In genomic region chr6:149941583-149942460, GRCh38 we compare ENCODE assay signal across 1 cellular context.
TF ChIP-seq lines count a peak whose summit lies in the region.

A gene with protein sequence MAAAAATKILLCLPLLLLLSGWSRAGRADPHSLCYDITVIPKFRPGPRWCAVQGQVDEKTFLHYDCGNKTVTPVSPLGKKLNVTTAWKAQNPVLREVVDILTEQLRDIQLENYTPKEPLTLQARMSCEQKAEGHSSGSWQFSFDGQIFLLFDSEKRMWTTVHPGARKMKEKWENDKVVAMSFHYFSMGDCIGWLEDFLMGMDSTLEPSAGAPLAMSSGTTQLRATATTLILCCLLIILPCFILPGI (plus strand): TSS chr6:149942014. CDS start chr6:149942073, 59 bp downstream.

TF ChIP-seq in K562, 482 proteins besides CTCF, POLR2A, EP300 and RAD21 (continued from another document and continues in another):
- TF ChIP-seq, protein P1, sequence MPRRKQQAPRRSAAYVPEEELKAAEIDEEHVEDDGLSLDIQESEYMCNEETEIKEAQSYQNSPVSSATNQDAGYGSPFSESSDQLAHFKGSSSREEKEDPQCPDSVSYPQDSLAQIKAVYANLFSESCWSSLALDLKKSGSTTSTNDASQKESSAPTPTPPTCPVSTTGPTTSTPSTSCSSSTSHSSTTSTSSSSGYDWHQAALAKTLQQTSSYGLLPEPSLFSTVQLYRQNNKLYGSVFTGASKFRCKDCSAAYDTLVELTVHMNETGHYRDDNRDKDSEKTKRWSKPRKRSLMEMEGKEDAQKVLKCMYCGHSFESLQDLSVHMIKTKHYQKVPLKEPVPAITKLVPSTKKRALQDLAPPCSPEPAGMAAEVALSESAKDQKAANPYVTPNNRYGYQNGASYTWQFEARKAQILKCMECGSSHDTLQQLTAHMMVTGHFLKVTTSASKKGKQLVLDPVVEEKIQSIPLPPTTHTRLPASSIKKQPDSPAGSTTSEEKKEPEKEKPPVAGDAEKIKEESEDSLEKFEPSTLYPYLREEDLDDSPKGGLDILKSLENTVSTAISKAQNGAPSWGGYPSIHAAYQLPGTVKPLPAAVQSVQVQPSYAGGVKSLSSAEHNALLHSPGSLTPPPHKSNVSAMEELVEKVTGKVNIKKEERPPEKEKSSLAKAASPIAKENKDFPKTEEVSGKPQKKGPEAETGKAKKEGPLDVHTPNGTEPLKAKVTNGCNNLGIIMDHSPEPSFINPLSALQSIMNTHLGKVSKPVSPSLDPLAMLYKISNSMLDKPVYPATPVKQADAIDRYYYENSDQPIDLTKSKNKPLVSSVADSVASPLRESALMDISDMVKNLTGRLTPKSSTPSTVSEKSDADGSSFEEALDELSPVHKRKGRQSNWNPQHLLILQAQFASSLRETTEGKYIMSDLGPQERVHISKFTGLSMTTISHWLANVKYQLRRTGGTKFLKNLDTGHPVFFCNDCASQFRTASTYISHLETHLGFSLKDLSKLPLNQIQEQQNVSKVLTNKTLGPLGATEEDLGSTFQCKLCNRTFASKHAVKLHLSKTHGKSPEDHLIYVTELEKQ (CRISPR knock-in tag; IDR thresholded peaks at IDR 0.05) = no peak
- TF ChIP-seq PTRF (tag; IDR thresholded peaks at IDR 0.05) (no peak), BCOR (IDR thresholded peaks at IDR 0.05) (no peak), POLR3G (IDR thresholded peaks at IDR 0.05; ENCODE audit: extremely low read depth, insufficient read length, insufficient replicate concordance) (no peak), EGR1 (conservative IDR thresholded peaks at IDR 0.05) (no peak), SAFB2 (IDR thresholded peaks at IDR 0.05; ENCODE audit: borderline replicate concordance, low read depth, low read length, severe bottlenecking) (no peak), KLF13 (tag; IDR thresholded peaks at IDR 0.05; ENCODE audit: borderline replicate concordance, low read depth) (no peak), ZNF696 (CRISPR knock-in tag; conservative IDR thresholded peaks at IDR 0.05) (no peak), MAX (CRISPR knock-in tag; IDR thresholded peaks at IDR 0.05) (0 out of 2 replicates have a peak, but pooled peaks have one; percentile 30), THRA (IDR thresholded peaks at IDR 0.05) (no peak), MAFK (IDR thresholded peaks at IDR 0.05; ENCODE audit: low read length) (no peak), RFX7 (CRISPR knock-in tag; IDR thresholded peaks at IDR 0.05) (no peak), ZNF165 (CRISPR knock-in tag; IDR thresholded peaks at IDR 0.05; ENCODE audit: borderline replicate concordance) (no peak), RBBP5 (IDR thresholded peaks at IDR 0.05; ENCODE audit: borderline replicate concordance, insufficient read depth, low read length, poor library complexity, severe bottlenecking) (peak; percentile 17), ZNF766 (CRISPR knock-in tag; conservative IDR thresholded peaks at IDR 0.05) (no peak), ZNF77 (CRISPR knock-in tag; IDR thresholded peaks at IDR 0.05) (no peak), HSF4 (CRISPR knock-in tag; IDR thresholded peaks at IDR 0.05; ENCODE audit: borderline replicate concordance) (no peak), MCM3 (IDR thresholded peaks at IDR 0.05) (no peak), CREM (IDR thresholded peaks at IDR 0.05; ENCODE audit: low read depth) (peak; percentile 83), HDAC6 (IDR thresholded peaks at IDR 0.05; ENCODE audit: low read depth, low read length) (no peak), MGA (IDR thresholded peaks at IDR 0.05) (peak; percentile 88), NUFIP1 (IDR thresholded peaks at IDR 0.05; ENCODE audit: partially characterized antibody) (no peak), SAP30 (IDR thresholded peaks at IDR 0.05; ENCODE audit: borderline replicate concordance, insufficient read depth, low read depth, low read length, poor library complexity, severe bottlenecking) (no peak), SMAD2 (IDR thresholded peaks at IDR 0.05; ENCODE audit: low read depth, low read length) (no peak), CXXC5 (CRISPR knock-in tag; IDR thresholded peaks at IDR 0.05) (peak; percentile 69), TEAD2 (tag; IDR thresholded peaks at IDR 0.05) (no peak), KDM2B (CRISPR knock-in tag; IDR thresholded peaks at IDR 0.05) (no peak), TBP (optimal IDR thresholded peaks at IDR 0.05; ENCODE audit: low read depth, low read length) (no peak), CCAR2 (IDR thresholded peaks at IDR 0.05; ENCODE audit: low read depth, low read length) (no peak), ZNF445 (CRISPR knock-in tag; IDR thresholded peaks at IDR 0.05; ENCODE audit: low read depth) (no peak), CC2D1A (IDR thresholded peaks at IDR 0.05) (peak; percentile 100), CBX1 (IDR thresholded peaks at IDR 0.05; ENCODE audit: low read depth) (no peak), ILF3 (IDR thresholded peaks at IDR 0.05; ENCODE audit: borderline replicate concordance) (no peak), ZBTB11 (CRISPR knock-in tag; IDR thresholded peaks at IDR 0.05) (no peak), ADNP (tag; IDR thresholded peaks at IDR 0.05) (no peak), NFE2L1 (tag; IDR thresholded peaks at IDR 0.05; ENCODE audit: borderline replicate concordance, low read depth) (no peak), SIRT6 (IDR thresholded peaks at IDR 0.05; ENCODE audit: low read depth, low read length) (no peak), ZNF3 (CRISPR knock-in tag; IDR thresholded peaks at IDR 0.05) (no peak), CBX5 (IDR thresholded peaks at IDR 0.05; ENCODE audit: borderline replicate concordance, low read depth) (no peak)
- TF ChIP-seq, protein P2, sequence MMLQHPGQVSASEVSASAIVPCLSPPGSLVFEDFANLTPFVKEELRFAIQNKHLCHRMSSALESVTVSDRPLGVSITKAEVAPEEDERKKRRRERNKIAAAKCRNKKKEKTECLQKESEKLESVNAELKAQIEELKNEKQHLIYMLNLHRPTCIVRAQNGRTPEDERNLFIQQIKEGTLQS (IDR thresholded peaks at IDR 0.05) = peak; percentile 39; the same call in 1 of the 2 replicates
- TF ChIP-seq, protein P2 (CRISPR knock-in tag; conservative IDR thresholded peaks at IDR 0.05) = no peak; the same call in 1 of the 2 replicates
- TF ChIP-seq, protein P3, sequence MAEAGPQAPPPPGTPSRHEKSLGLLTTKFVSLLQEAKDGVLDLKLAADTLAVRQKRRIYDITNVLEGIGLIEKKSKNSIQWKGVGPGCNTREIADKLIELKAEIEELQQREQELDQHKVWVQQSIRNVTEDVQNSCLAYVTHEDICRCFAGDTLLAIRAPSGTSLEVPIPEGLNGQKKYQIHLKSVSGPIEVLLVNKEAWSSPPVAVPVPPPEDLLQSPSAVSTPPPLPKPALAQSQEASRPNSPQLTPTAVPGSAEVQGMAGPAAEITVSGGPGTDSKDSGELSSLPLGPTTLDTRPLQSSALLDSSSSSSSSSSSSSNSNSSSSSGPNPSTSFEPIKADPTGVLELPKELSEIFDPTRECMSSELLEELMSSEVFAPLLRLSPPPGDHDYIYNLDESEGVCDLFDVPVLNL (CRISPR knock-in tag; IDR thresholded peaks at IDR 0.05; ENCODE audit: low read depth) = no peak
